ENCODE assay signal across 1 cellular context in the genomic region with DNA sequence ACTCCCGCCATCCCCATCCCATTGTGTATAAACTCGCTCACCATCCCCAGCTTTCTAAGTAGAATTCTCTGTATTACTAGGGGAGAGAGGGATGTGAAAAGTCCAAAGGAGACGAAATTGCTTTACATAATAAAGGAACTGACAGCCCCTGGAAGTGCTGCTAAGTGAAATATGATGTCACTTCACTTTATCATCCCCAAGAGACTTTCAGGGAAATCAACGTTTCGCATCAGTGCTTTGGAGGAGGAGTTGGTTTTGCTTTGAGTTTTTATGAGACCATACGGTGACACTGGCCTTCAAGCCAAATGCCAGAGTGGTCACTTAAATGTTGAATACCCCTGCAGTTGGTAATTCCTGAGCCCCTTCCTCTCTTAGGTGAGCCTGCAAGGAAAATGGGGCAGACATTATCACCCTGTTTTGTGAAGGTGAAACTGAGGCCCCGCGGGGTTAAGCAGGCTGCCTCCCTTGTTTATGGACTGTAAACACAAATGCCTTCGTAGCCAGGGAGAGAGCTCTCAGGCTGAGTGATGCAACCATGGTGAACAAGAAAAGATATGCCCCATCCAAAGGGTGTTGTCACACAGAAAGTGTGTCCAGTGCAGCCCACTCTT.
TF ChIP-seq lines count a peak whose summit lies in the region.

No MANE protein-coding gene starts in this region.

TF ChIP-seq in GM23338, 12 proteins besides CTCF, POLR2A, EP300 and RAD21 (continued from another document):
- TF ChIP-seq, protein P1, sequence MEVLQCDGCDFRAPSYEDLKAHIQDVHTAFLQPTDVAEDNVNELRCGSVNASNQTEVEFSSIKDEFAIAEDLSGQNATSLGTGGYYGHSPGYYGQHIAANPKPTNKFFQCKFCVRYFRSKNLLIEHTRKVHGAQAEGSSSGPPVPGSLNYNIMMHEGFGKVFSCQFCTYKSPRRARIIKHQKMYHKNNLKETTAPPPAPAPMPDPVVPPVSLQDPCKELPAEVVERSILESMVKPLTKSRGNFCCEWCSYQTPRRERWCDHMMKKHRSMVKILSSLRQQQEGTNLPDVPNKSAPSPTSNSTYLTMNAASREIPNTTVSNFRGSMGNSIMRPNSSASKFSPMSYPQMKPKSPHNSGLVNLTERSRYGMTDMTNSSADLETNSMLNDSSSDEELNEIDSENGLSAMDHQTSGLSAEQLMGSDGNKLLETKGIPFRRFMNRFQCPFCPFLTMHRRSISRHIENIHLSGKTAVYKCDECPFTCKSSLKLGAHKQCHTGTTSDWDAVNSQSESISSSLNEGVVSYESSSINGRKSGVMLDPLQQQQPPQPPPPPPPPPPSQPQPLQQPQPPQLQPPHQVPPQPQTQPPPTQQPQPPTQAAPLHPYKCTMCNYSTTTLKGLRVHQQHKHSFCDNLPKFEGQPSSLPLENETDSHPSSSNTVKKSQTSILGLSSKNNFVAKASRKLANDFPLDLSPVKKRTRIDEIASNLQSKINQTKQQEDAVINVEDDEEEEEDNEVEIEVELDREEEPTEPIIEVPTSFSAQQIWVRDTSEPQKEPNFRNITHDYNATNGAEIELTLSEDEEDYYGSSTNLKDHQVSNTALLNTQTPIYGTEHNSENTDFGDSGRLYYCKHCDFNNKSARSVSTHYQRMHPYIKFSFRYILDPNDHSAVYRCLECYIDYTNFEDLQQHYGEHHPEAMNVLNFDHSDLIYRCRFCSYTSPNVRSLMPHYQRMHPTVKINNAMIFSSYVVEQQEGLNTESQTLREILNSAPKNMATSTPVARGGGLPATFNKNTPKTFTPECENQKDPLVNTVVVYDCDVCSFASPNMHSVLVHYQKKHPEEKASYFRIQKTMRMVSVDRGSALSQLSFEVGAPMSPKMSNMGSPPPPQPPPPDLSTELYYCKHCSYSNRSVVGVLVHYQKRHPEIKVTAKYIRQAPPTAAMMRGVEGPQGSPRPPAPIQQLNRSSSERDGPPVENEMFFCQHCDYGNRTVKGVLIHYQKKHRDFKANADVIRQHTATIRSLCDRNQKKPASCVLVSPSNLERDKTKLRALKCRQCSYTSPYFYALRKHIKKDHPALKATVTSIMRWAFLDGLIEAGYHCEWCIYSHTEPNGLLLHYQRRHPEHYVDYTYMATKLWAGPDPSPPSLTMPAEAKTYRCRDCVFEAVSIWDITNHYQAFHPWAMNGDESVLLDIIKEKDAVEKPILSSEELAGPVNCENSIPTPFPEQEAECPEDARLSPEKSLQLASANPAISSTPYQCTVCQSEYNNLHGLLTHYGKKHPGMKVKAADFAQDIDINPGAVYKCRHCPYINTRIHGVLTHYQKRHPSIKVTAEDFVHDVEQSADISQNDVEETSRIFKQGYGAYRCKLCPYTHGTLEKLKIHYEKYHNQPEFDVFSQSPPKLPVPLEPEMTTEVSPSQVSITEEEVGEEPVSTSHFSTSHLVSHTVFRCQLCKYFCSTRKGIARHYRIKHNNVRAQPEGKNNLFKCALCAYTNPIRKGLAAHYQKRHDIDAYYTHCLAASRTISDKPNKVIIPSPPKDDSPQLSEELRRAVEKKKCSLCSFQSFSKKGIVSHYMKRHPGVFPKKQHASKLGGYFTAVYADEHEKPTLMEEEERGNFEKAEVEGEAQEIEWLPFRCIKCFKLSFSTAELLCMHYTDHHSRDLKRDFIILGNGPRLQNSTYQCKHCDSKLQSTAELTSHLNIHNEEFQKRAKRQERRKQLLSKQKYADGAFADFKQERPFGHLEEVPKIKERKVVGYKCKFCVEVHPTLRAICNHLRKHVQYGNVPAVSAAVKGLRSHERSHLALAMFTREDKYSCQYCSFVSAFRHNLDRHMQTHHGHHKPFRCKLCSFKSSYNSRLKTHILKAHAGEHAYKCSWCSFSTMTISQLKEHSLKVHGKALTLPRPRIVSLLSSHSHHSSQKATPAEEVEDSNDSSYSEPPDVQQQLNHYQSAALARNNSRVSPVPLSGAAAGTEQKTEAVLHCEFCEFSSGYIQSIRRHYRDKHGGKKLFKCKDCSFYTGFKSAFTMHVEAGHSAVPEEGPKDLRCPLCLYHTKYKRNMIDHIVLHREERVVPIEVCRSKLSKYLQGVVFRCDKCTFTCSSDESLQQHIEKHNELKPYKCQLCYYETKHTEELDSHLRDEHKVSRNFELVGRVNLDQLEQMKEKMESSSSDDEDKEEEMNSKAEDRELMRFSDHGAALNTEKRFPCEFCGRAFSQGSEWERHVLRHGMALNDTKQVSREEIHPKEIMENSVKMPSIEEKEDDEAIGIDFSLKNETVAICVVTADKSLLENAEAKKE (CRISPR knock-in tag; IDR thresholded peaks at IDR 0.05), result no peak
- TF ChIP-seq POLR2AphosphoS5 (IDR thresholded peaks at IDR 0.05; ENCODE audit: low read depth) (no peak), STAT1 (IDR thresholded peaks at IDR 0.05; ENCODE audit: unreplicated experiment) (no peak), EZH2phosphoT487 (IDR thresholded peaks at IDR 0.05; ENCODE audit: unreplicated experiment) (no peak)
- TF ChIP-seq, protein P2, sequence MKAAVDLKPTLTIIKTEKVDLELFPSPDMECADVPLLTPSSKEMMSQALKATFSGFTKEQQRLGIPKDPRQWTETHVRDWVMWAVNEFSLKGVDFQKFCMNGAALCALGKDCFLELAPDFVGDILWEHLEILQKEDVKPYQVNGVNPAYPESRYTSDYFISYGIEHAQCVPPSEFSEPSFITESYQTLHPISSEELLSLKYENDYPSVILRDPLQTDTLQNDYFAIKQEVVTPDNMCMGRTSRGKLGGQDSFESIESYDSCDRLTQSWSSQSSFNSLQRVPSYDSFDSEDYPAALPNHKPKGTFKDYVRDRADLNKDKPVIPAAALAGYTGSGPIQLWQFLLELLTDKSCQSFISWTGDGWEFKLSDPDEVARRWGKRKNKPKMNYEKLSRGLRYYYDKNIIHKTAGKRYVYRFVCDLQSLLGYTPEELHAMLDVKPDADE (IDR thresholded peaks at IDR 0.05), result no peak
